9 cellular contexts compared by ENCODE assay signal in the genomic region with DNA sequence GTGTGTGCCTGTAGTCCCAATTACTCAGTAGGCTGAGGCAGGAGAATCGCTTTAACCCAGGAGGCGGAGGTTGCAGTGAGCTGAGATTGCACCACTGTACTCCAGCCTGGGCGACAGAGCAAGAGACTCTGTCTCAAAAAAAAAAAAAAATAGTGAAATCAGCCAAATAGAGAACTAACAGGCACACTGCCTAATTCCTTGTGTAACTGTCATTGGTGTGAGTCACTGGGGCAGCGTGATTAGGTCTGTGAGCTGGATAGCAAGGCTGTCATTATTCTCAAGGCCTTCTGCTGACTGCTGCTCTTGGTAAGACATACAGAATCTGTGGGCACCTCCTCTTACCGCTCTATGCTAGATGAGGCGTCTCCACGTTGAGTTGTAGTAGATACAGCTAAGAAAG.
DNase-seq lines count a peak whose midpoint lies in the region; ATAC-seq and TF ChIP-seq lines count a peak whose summit lies in the region.
"Had no signal": no experiment of that assay in that cellular context is flagged by ENCODE, and none has a peak within 500 bp of the region (broad histone marks: within the 10 kb centered on the region; RNA-seq: fewer than 3 reads in every experiment).

No MANE protein-coding gene starts in this region.

- H3K9ac ChIP-seq in rectal smooth muscle tissue (ENCODE audit: low read length): no peak overlapping the region

- peaks cover 9% of the 10 kb centered on the region for H3K4me1 ChIP-seq in rectal smooth muscle tissue (ENCODE audit: control insufficient read depth, insufficient read depth, low read length)

- H3K27ac ChIP-seq in rectal smooth muscle tissue (ENCODE audit: low read depth, low read length): peak overlapping the region; percentile 15
- H3K27ac ChIP-seq: SJCRH30 had no signal

- no peak for ATAC-seq in HG03175 (IDR thresholded peaks at IDR 0.05; ENCODE audit: unreplicated experiment)

- no peak overlapping the region for H3K4me3 ChIP-seq in fibroblast of villous mesenchyme (ENCODE audit: low read depth, low read length)
- no peak overlapping the region for H3K4me3 ChIP-seq in rectal smooth muscle tissue (ENCODE audit: low read length)
- H3K4me3 ChIP-seq: SJCRH30 had no signal

- no peaks in the 10 kb centered on the region for H3K27me3 ChIP-seq in rectal smooth muscle tissue (ENCODE audit: control insufficient read depth, insufficient read depth, low read length)
- H3K27me3 ChIP-seq: SJCRH30 had no signal

- no peak for TF ChIP-seq CTCF in fibroblast of villous mesenchyme (IDR thresholded peaks at IDR 0.05; ENCODE audit: insufficient read depth, low read depth, low read length)

- DNase-seq in EL (peak; percentile 96), SIG-M5 treated with dmso at 0.1 percent for 504 hours (lab: John Stamatoyannopoulos, UW; ENCODE audit: unreplicated experiment) (peak; percentile 87), fibroblast of villous mesenchyme (ENCODE audit: low read depth) (peak; percentile 87), HuH-7.5 (ENCODE audit: low spot score) (no peak), inferior parietal cortex (ENCODE audit: extremely low spot score) (no peak)
- no peak for DNase-seq in activated CD4-positive, alpha-beta T cell treated with anti-CD3 and anti-CD28 coated beads, Interleukin-2, amount 50 U/mL, for 4 hours

- no peaks in the 10 kb centered on the region for H3K36me3 ChIP-seq in rectal smooth muscle tissue (ENCODE audit: control insufficient read depth, insufficient read depth, low read length)
- H3K36me3 ChIP-seq: SJCRH30 had no signal

Comparison
In these comparisons a context has a peak if more than half of its experiments do, and no peak if none do; other contexts are left out.
1. DNase-seq: peak in EL (single experiment), SIG-M5 treated with dmso at 0.1 percent for 504 hours (single experiment) and fibroblast of villous mesenchyme (single experiment); none in HuH-7.5 (single experiment), activated CD4-positive, alpha-beta T cell treated with anti-CD3 and anti-CD28 coated beads, Interleukin-2, amount 50 U/mL, for 4 hours (0 of 2) and inferior parietal cortex (single experiment).